ENCODE assay signal across 10 cellular contexts in genomic region chr5:176700239-176700847, GRCh38. TPM values are rescaled to one million over a fixed set of nuclear protein-coding genes. Genes with fewer than 3 reads are reported as not detected.
DNase-seq lines count a peak whose midpoint lies in the region; ATAC-seq, FAIRE-seq and TF ChIP-seq lines count a peak whose summit lies in the region.
"Had no signal": no experiment of that assay in that cellular context is flagged by ENCODE, and none has a peak within 500 bp of the region (broad histone marks: within the 10 kb centered on the region; RNA-seq: fewer than 3 reads in every experiment).

No MANE protein-coding gene starts in this region.

- no peaks in the 10 kb centered on the region for H3K9me3 ChIP-seq in keratinocyte (ENCODE audit: control insufficient read depth, low read depth, low read length)

- H3K9me1 ChIP-seq in keratinocyte (ENCODE audit: control insufficient read depth, extremely low read depth, insufficient read depth, low read length): no peaks in the 10 kb centered on the region

- H3K4me2 ChIP-seq in keratinocyte (ENCODE audit: control insufficient read depth, extremely low read depth, insufficient read depth, low read depth, low read length): no peak overlapping the region

- H3K9ac ChIP-seq in keratinocyte (ENCODE audit: control insufficient read depth, extremely low read depth, insufficient read depth, low read length): no peak overlapping the region

- peaks cover 31% of the 10 kb centered on the region for H3K27me3 ChIP-seq in keratinocyte (ENCODE audit: control insufficient read depth, extremely low read depth, insufficient read depth, low read length)

- no peaks in the 10 kb centered on the region for H4K20me1 ChIP-seq in keratinocyte (ENCODE audit: control insufficient read depth, extremely low read depth, insufficient read depth, low read length)

- H3K4me3 ChIP-seq in keratinocyte (ENCODE audit: control insufficient read depth in 2 of 3, extremely low read depth in 1 of 3, insufficient read depth in 2 of 3, low read depth in 1 of 3, low read length in 3 of 3): no peak overlapping the region
- H3K4me3 ChIP-seq: lung had no signal

- dilution Hi-C loops in keratinocyte (cut with MboI; ENCODE audit: extremely low pct_ligation_motif_present, low sequenced_read_pairs): no loop called here

- TF ChIP-seq CTCF in GM12874 (IDR thresholded peaks at IDR 0.05; ENCODE audit: insufficient read depth, low read depth, low read length) (peak; percentile 34; the same call in 1 of the 2 replicates), keratinocyte (optimal IDR thresholded peaks at IDR 0.05 in 1 of 3, IDR thresholded peaks at IDR 0.05 in 1 of 3, conservative IDR thresholded peaks at IDR 0.05 in 1 of 3; ENCODE audit: extremely low read depth in 1 of 3, insufficient read depth in 2 of 3, low read length in 3 of 3) (peak in 2 of 3 experiments; percentile 58 to 75)

- no peak for FAIRE-seq in keratinocyte (lab: Jason Lieb, UNC)
- FAIRE-seq in GM19239 (lab: Jason Lieb, UNC): no peak

- no peaks in the 10 kb centered on the region for H3K4me1 ChIP-seq in keratinocyte (ENCODE audit: control insufficient read depth, extremely low read depth, insufficient read depth, low read length)

- ATAC-seq in GM18502 (IDR thresholded peaks at IDR 0.05; ENCODE audit: poor library complexity, unreplicated experiment) (no peak), HG03108 (IDR thresholded peaks at IDR 0.05; ENCODE audit: unreplicated experiment) (no peak)

- peak; percentile 9 for DNase-seq in CD1c-positive myeloid dendritic cell (ENCODE audit: extremely low spot score)
- peak; percentile 29 for DNase-seq in UCSD-AML1 (lab: John Stamatoyannopoulos, UW; ENCODE audit: unreplicated experiment)
- DNase-seq in keratinocyte (ENCODE audit: low read depth, low spot score): no peak
- no peak for DNase-seq in GM19239 (ENCODE audit: insufficient read length, low spot score)
- DNase-seq in stimulated activated naive CD4-positive, alpha-beta T cell (lab: John Stamatoyannopoulos, UW): no peak

- no peaks in the 10 kb centered on the region for H3K79me2 ChIP-seq in keratinocyte (ENCODE audit: control insufficient read depth, insufficient read depth, low read length)

- H2AFZ ChIP-seq in keratinocyte (ENCODE audit: control insufficient read depth, low read length): no peak overlapping the region

- no peak overlapping the region for H3K27ac ChIP-seq in keratinocyte (ENCODE audit: control insufficient read depth, insufficient read depth, low read length)
- H3K27ac ChIP-seq: HL-60 had no signal

- no peaks in the 10 kb centered on the region for H3K36me3 ChIP-seq in keratinocyte (ENCODE audit: control insufficient read depth in 2 of 2, extremely low read depth in 1 of 2, insufficient read depth in 2 of 2, low read length in 2 of 2)

RNA-seq across cellular contexts. Expression of gene TSPAN17, which starts 53.1 kb away (rescaled TPM):
- 53.1 to 72.7 TPM (median 57.2 TPM) in 3 replicates for polyA plus RNA-seq in keratinocyte
- polyA plus RNA-seq in keratinocyte (2011; ENCODE audit: low read depth): 3.8 TPM
- 33.1 and 58.3 TPM in 2 replicates for polyA plus RNA-seq in keratinocyte (2011; cell fraction: cytosol; rRNA removed)
- 59.8 and 61.6 TPM in 2 replicates for polyA plus RNA-seq in keratinocyte (2011; cell fraction: nucleus; rRNA removed)
- polyA plus RNA-seq in keratinocyte (2012; ENCODE audit: low replicate concordance): 23.9 and 59.0 TPM in 2 replicates
- polyA minus RNA-seq in keratinocyte: 53.3 to 88.0 TPM (median 60.3 TPM) in 3 replicates
- polyA minus RNA-seq in keratinocyte (2011; cell fraction: cytosol; rRNA and poly(A)+ RNA removed): 96.5 TPM
- 34.6 and 35.3 TPM in 2 replicates for polyA minus RNA-seq in keratinocyte (2011; cell fraction: nucleus; rRNA and poly(A)+ RNA removed)

Comparison
In these comparisons a context has a peak if more than half of its experiments do, and no peak if none do; other contexts are left out.
1. DNase-seq: peak in CD1c-positive myeloid dendritic cell (single experiment) and UCSD-AML1 (single experiment); none in keratinocyte (single experiment), GM19239 (single experiment) and stimulated activated naive CD4-positive, alpha-beta T cell (0 of 6).